In the genomic region with DNA sequence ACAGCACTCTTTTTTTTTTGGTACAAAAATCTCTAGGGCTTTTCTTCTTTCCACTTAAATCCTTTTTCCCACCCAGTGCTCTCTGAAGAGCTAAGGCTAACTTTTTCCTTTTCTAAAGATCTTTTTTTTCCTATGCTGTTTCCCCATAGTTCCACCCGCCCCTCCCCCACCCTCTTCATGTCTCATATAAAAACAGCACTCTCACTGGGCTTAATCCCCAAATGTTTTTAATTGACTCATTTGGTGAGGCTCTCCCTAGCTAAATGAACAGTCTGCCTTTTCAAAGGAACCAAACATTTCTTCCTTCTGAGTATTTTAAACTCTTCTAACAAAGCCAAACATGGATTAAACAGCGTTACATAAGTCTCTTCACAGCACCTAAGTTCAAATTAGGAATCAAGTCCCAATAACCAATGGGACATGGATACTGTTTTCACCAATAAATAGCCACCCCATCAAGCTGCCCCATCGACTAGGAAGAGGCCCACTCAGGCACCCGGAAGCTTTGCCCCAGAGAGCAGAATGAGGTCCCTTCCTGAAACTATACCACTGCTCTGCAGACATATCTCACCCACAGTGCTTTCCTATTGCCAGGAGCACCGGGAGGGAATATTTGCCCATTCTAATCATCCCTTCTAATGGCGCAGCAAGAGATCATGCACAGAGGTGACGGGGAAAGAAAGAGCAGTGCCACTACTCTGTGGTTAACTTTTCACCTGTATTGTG, we compare ENCODE assay signal across 13 cellular contexts.
DNase-seq lines count a peak whose midpoint lies in the region; ATAC-seq and TF ChIP-seq lines count a peak whose summit lies in the region.
"Had no signal": no experiment of that assay in that cellular context is flagged by ENCODE, and none has a peak within 500 bp of the region (broad histone marks: within the 10 kb centered on the region; RNA-seq: fewer than 3 reads in every experiment).

No MANE protein-coding gene starts in this region.

- no peaks in the 10 kb centered on the region for H3K9me3 Mint-ChIP-seq in CD4-positive, alpha-beta T cell
- H3K9me3 Mint-ChIP-seq in activated naive CD8-positive, alpha-beta T cell treated with anti-CD3 and anti-CD28 coated beads, Interleukin-2, amount 50 U/mL, for 24 hours: peaks cover 3% of the 10 kb centered on the region
- H3K9me3 Mint-ChIP-seq in nephron progenitor cell: peaks cover 11% of the 10 kb centered on the region

- CTCF ChIA-PET in CD4-positive, alpha-beta T cell (lab: Charles Lee): interaction anchor here (1.0 kb wide), 1 partner anchor 9 kb away, joined by 3 read pairs; no protein-coding TSS in a partner anchor

- no peaks in the 10 kb centered on the region for H3K27me3 Mint-ChIP-seq in CD4-positive, alpha-beta T cell
- no peaks in the 10 kb centered on the region for H3K27me3 Mint-ChIP-seq in activated naive CD8-positive, alpha-beta T cell treated with anti-CD3 and anti-CD28 coated beads, Interleukin-2, amount 50 U/mL, for 24 hours
- no peaks in the 10 kb centered on the region for H3K27me3 Mint-ChIP-seq in nephron progenitor cell (ENCODE audit: low read depth, poor library complexity)

- H3K4me1 Mint-ChIP-seq in CD4-positive, alpha-beta T cell (ENCODE audit: low read depth): peaks cover 67% of the 10 kb centered on the region
- H3K4me1 Mint-ChIP-seq in activated naive CD8-positive, alpha-beta T cell treated with anti-CD3 and anti-CD28 coated beads, Interleukin-2, amount 50 U/mL, for 24 hours: peaks cover 87% of the 10 kb centered on the region
- H3K4me1 Mint-ChIP-seq in nephron progenitor cell: peaks cover 42% of the 10 kb centered on the region

- peaks cover 0 to 45% of the 10 kb centered on the region in 2 donors for H3K4me1 ChIP-seq in right atrium auricular region

- POLR2A ChIA-PET in CD4-positive, alpha-beta T cell (lab: Charles Lee): interaction anchor here (1.3 to 3.3 kb wide), 5 partner anchors 9 to 96 kb away, joined by 4 to 20 read pairs (median 10); partner anchors contain the start of gene ATXN1

- no peak for TF ChIP-seq CTCF in CD4-positive, alpha-beta T cell (IDR thresholded peaks at IDR 0.05)
- no peak for TF ChIP-seq CTCF in HL-60 (IDR thresholded peaks at IDR 0.05; ENCODE audit: insufficient read depth, low read length)
- TF ChIP-seq CTCF in nephron progenitor cell (IDR thresholded peaks at IDR 0.05): no peak
- no peak for TF ChIP-seq CTCF in right atrium auricular region (IDR thresholded peaks at IDR 0.05)

- H3K36me3 ChIP-seq in right atrium auricular region: no peaks in the 10 kb centered on the region
- H3K36me3 ChIP-seq: pancreas, tibial nerve had no signal

- intact Hi-C loops in CD4-positive, alpha-beta T cell (cut with DNase I, micrococcal nuclease): loop anchor here (2.0 to 5.0 kb wide), 3 partner anchors 15 to 45 kb away; no protein-coding TSS in a partner anchor

- ATAC-seq in CD4-positive, alpha-beta T cell (ENCODE audit: poor library complexity): no peak
- no peak for ATAC-seq in activated naive CD8-positive, alpha-beta T cell treated with anti-CD3 and anti-CD28 coated beads, Interleukin-2, amount 50 U/mL, for 24 hours
- no peak for ATAC-seq in HG02973 (IDR thresholded peaks at IDR 0.05; ENCODE audit: unreplicated experiment)

- DNase-seq in CD4-positive, alpha-beta T cell: no peak
- DNase-seq in HL-60 (ENCODE audit: low read depth in 1 of 2, low spot score in 1 of 2) (peak in 1 of 2 experiments; percentile 26), nephron progenitor cell (no peak), NCI-H1930 (lab: John Stamatoyannopoulos, UW) (no peak), right atrium auricular region (ENCODE audit: low spot score) (no peak)
- DNase-seq in activated naive CD8-positive, alpha-beta T cell treated with anti-CD3 and anti-CD28 coated beads, Interleukin-2, amount 50 U/mL, for 24 hours: no peak
- DNase-seq in stimulated activated CD4-positive, alpha-beta T cell treated with anti-CD3 and anti-CD28 coated beads, Interleukin-15, amount 100 ng/mL, for 24 hours: no peak
- DNase-seq: NCI-H1694, OCI-M1, pancreas, T1000 had no signal

- H3K4me3 ChIP-seq in HL-60 (replicated peaks; ENCODE audit: insufficient read depth, low read length) (no peak overlapping the region), right atrium auricular region (no peak overlapping the region)
- H3K4me3 ChIP-seq: pancreas, tibial nerve had no signal

- no peak overlapping the region for H3K27ac ChIP-seq in CD4-positive, alpha-beta T cell (ENCODE audit: low read depth, low read length)
- peak overlapping the region; percentile 30 for H3K27ac ChIP-seq in HL-60 (replicated peaks)
- H3K27ac ChIP-seq in right atrium auricular region: no peak overlapping the region
- H3K27ac ChIP-seq: pancreas had no signal

- H3K27me3 ChIP-seq in CD4-positive, alpha-beta T cell (ENCODE audit: control insufficient read depth, insufficient read depth, low read length): no peaks in the 10 kb centered on the region
- H3K27me3 ChIP-seq in HL-60 (ENCODE audit: insufficient read depth, poor library complexity, severe bottlenecking) (no peaks in the 10 kb centered on the region), right atrium auricular region (no peaks in the 10 kb centered on the region)
- H3K27me3 ChIP-seq: pancreas, tibial nerve had no signal

- H3K9me3 ChIP-seq in CD4-positive, alpha-beta T cell (ENCODE audit: control insufficient read depth, low read length): no peaks in the 10 kb centered on the region
- no peaks in the 10 kb centered on the region for H3K9me3 ChIP-seq in right atrium auricular region
- H3K9me3 ChIP-seq: pancreas, tibial nerve had no signal

- H3K27ac Mint-ChIP-seq in CD4-positive, alpha-beta T cell: peak overlapping the region; percentile 68
- H3K27ac Mint-ChIP-seq in activated naive CD8-positive, alpha-beta T cell treated with anti-CD3 and anti-CD28 coated beads, Interleukin-2, amount 50 U/mL, for 24 hours: peak overlapping the region; percentile 87
- H3K27ac Mint-ChIP-seq in nephron progenitor cell: peak overlapping the region; percentile 58

- H3K36me3 Mint-ChIP-seq in CD4-positive, alpha-beta T cell (ENCODE audit: low read depth): no peaks in the 10 kb centered on the region
- peaks cover 13% of the 10 kb centered on the region for H3K36me3 Mint-ChIP-seq in activated naive CD8-positive, alpha-beta T cell treated with anti-CD3 and anti-CD28 coated beads, Interleukin-2, amount 50 U/mL, for 24 hours (ENCODE audit: low read depth)
- no peaks in the 10 kb centered on the region for H3K36me3 Mint-ChIP-seq in nephron progenitor cell (ENCODE audit: low read depth)

- peak overlapping the region; percentile 52 for H3K4me3 Mint-ChIP-seq in CD4-positive, alpha-beta T cell
- peak overlapping the region; percentile 85 for H3K4me3 Mint-ChIP-seq in activated naive CD8-positive, alpha-beta T cell treated with anti-CD3 and anti-CD28 coated beads, Interleukin-2, amount 50 U/mL, for 24 hours
- no peak overlapping the region for H3K4me3 Mint-ChIP-seq in nephron progenitor cell
